Comparison of ENCODE assay signal across 23 cellular contexts in genomic region chr4:84669201-84669600, GRCh38.
DNase-seq lines count a peak whose midpoint lies in the region; ATAC-seq and TF ChIP-seq lines count a peak whose summit lies in the region.
"Had no signal": no experiment of that assay in that cellular context is flagged by ENCODE, and none has a peak within 500 bp of the region (broad histone marks: within the 10 kb centered on the region; RNA-seq: fewer than 3 reads in every experiment).

No MANE protein-coding gene starts in this region.

- no peak overlapping the region for H3K4me3 Mint-ChIP-seq in stimulated activated memory B cell treated with anti-CD40 and anti-IgM and Interleukin-4, amounts not matched to agents 10 μg/mL and 1 μg/mL and 100 μg/mL, for 72 hours
- H3K4me3 Mint-ChIP-seq: CD4-positive, CD25-positive, alpha-beta regulatory T cell; T-helper 1 cell treated with Interleukin-12 subunit alpha and Interleukin-12 subunit beta and Interleukin-4 antibody, amounts not matched to agents 30 μg/mL and 1 μg/mL, for 36 hours had no signal

- no peaks in the 10 kb centered on the region for H3K4me1 Mint-ChIP-seq in stimulated activated memory B cell treated with anti-CD40 and anti-IgM and Interleukin-4, amounts not matched to agents 10 μg/mL and 1 μg/mL and 100 μg/mL, for 72 hours
- H3K4me1 Mint-ChIP-seq: CD4-positive, CD25-positive, alpha-beta regulatory T cell had no signal

- no peak overlapping the region for H3K4me3 ChIP-seq in GM12865 (ENCODE audit: low read depth, low read length)
- H3K4me3 ChIP-seq: GM12878 had no signal

- DNase-seq in GM12865 (ENCODE audit: low read depth) = peak; percentile 13
- peak; percentile 18 for DNase-seq in GM20000 (ENCODE audit: low spot score)
- no peak for DNase-seq in T1000 (lab: John Stamatoyannopoulos, UW)
- DNase-seq in NCI-H1092 treated with DMSO at 0.1 percent for 48 hours (lab: John Stamatoyannopoulos, UW) = no peak
- DNase-seq in omental fat pad (ENCODE audit: low spot score) = no peak
- DNase-seq: 8988T; CD4-positive, CD25-positive, alpha-beta regulatory T cell; COR-L47; NCI-H1092; NCI-H1436; NCI-H187; NCI-H2081 treated with DMSO at 0.1 percent for 48 hours; NCI-H2171 treated with DMSO at 0.1 percent for 48 hours; NCI-H345; NCI-H510A treated with DMSO at 0.1 percent for 48 hours; NCI-H748 treated with DMSO at 0.1 percent for 48 hours; PC-3; SK-N-SH; SW 1271 had no signal

- H3K27ac Mint-ChIP-seq in stimulated activated memory B cell treated with anti-CD40 and anti-IgM and Interleukin-4, amounts not matched to agents 10 μg/mL and 1 μg/mL and 100 μg/mL, for 72 hours = no peak overlapping the region
- H3K27ac Mint-ChIP-seq: CD4-positive, CD25-positive, alpha-beta regulatory T cell; T-helper 1 cell treated with Interleukin-12 subunit alpha and Interleukin-12 subunit beta and Interleukin-4 antibody, amounts not matched to agents 30 μg/mL and 1 μg/mL, for 36 hours had no signal

- ATAC-seq in HG02884 (IDR thresholded peaks at IDR 0.05; ENCODE audit: unreplicated experiment) (peak; percentile 71), omental fat pad (ENCODE audit: low FRiP score) (no peak)
- peak; percentile 29 for ATAC-seq in stimulated activated memory B cell treated with anti-CD40 and anti-IgM and Interleukin-4, amounts not matched to agents 10 μg/mL and 1 μg/mL and 100 μg/mL, for 72 hours
- ATAC-seq: GM12878, PC-3 had no signal

- TF ChIP-seq CTCF in GM12865 (IDR thresholded peaks at IDR 0.05; ENCODE audit: insufficient read depth, low read depth, low read length, missing control alignments) (no peak), GM20000 (IDR thresholded peaks at IDR 0.05; ENCODE audit: extremely low read depth, missing control alignments) (no peak), omental fat pad (IDR thresholded peaks at IDR 0.05) (no peak)

- no peaks in the 10 kb centered on the region for H3K36me3 Mint-ChIP-seq in stimulated activated memory B cell treated with anti-CD40 and anti-IgM and Interleukin-4, amounts not matched to agents 10 μg/mL and 1 μg/mL and 100 μg/mL, for 72 hours
- H3K36me3 Mint-ChIP-seq: CD4-positive, CD25-positive, alpha-beta regulatory T cell had no signal

- H3K9me3 Mint-ChIP-seq in stimulated activated memory B cell treated with anti-CD40 and anti-IgM and Interleukin-4, amounts not matched to agents 10 μg/mL and 1 μg/mL and 100 μg/mL, for 72 hours = no peaks in the 10 kb centered on the region
- H3K9me3 Mint-ChIP-seq: T-helper 1 cell treated with Interleukin-12 subunit alpha and Interleukin-12 subunit beta and Interleukin-4 antibody, amounts not matched to agents 30 μg/mL and 1 μg/mL, for 36 hours had no signal

- no peaks in the 10 kb centered on the region for H3K27me3 Mint-ChIP-seq in stimulated activated memory B cell treated with anti-CD40 and anti-IgM and Interleukin-4, amounts not matched to agents 10 μg/mL and 1 μg/mL and 100 μg/mL, for 72 hours
- H3K27me3 Mint-ChIP-seq: CD4-positive, CD25-positive, alpha-beta regulatory T cell had no signal

Comparison
In these comparisons a context has a peak if more than half of its experiments do, and no peak if none do; other contexts are left out.
1. DNase-seq: peak in GM12865 (single experiment) and GM20000 (single experiment); none in T1000 (single experiment), NCI-H1092 treated with DMSO at 0.1 percent for 48 hours (single experiment) and omental fat pad (single experiment).